In the genomic region with DNA sequence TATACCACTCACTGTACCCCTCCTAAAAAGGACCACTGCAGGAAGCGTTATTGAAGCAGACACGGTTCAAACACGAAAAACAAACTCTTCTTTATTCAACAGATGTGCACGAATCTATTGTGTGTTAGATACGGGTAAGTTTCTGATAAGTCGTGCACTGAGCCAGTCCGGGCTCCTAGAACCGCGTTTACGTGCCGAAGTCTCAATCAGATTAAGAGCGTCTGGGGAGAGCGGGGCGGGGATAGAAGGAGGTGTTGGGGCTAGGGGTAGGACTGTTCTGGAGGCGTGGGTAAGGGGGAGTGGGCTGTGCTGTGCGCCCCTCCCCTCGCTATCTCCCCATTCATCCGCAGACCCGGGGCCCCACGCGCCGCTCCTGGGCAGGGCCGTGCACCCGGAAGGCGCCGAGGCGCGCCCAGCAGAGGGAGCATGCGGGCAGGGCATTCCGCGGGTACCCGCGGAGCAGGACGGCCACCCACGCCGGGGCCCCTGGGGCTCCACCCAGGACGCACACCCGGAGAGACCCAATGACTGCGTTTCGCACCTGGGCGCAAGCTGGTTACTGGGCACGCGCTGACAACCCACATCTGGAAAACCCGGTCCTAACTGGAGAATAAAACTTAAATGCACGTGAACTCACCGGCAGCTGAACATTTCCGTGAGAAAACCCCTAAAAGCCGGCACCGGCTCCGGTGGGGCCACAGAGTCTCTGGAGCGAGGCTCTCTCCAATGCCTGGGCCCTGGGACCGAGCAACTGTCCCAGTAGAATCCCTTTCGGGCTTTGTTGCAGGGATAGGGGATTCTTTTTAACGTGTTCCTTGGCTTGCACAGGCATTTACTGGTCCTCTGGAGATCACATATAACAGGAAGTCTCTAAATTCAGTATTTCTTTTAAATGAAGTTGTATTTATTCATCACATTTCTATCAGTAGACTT, we compare ENCODE assay signal across 8 cellular contexts. TPM values are rescaled to one million over a fixed set of nuclear protein-coding genes. Genes with fewer than 3 reads are reported as not detected.
A peak's percentile ranks its signal among the peaks of the same experiment; 100 is the strongest.
DNase-seq lines count a peak whose midpoint lies in the region; ATAC-seq lines count a peak whose summit lies in the region.

No MANE protein-coding gene starts in this region.

- H3K27ac ChIP-seq in muscle layer of duodenum (ENCODE audit: low read length): peak overlapping the region; percentile 99

- no peaks in the 10 kb centered on the region for H3K9me3 ChIP-seq in muscle layer of duodenum (ENCODE audit: control insufficient read depth in 1 of 2, low read length in 2 of 2)

- H3K36me3 ChIP-seq in muscle layer of duodenum (ENCODE audit: control insufficient read depth in 1 of 2, insufficient read depth in 2 of 2, low read length in 2 of 2): peaks cover 0 to 6% of the 10 kb centered on the region in 2 donors

- peak overlapping the region; percentile 88 for H3K4me3 Mint-ChIP-seq in activated T-cell treated with anti-CD3 and anti-CD28 coated beads, Interleukin-2, amount 50 U/mL, for 4 hours

- H3K9me3 Mint-ChIP-seq in activated T-cell treated with anti-CD3 and anti-CD28 coated beads, Interleukin-2, amount 50 U/mL, for 4 hours: no peaks in the 10 kb centered on the region

- H3K36me3 Mint-ChIP-seq in activated T-cell treated with anti-CD3 and anti-CD28 coated beads, Interleukin-2, amount 50 U/mL, for 4 hours (ENCODE audit: insufficient read depth): no peaks in the 10 kb centered on the region

- peaks cover 0 to 6% of the 10 kb centered on the region in 2 donors for H3K4me1 ChIP-seq in muscle layer of duodenum (ENCODE audit: control insufficient read depth in 1 of 2, insufficient read depth in 2 of 2, low read length in 2 of 2)

- H3K4me3 ChIP-seq in muscle layer of duodenum (ENCODE audit: low read depth in 1 of 2, low read length in 2 of 2): peak overlapping the region; percentile 64 to 79

- in situ Hi-C loops in Caki2 (cut with HindIII; ENCODE audit: low pct_unique_long_range_greater_than_20kb, low sequenced_read_pairs): no loop called here

- ATAC-seq in GM19455 (IDR thresholded peaks at IDR 0.05; ENCODE audit: unreplicated experiment) (peak; percentile 75), HG03571 (IDR thresholded peaks at IDR 0.05; ENCODE audit: unreplicated experiment) (peak; percentile 63), esophagus mucosa (peak; percentile 92)
- peak; percentile 82 to 87 for ATAC-seq in activated T-cell treated with anti-CD3 and anti-CD28 coated beads, Interleukin-2, amount 50 U/mL, for 4 hours

- no peaks in the 10 kb centered on the region for H3K27me3 ChIP-seq in muscle layer of duodenum (ENCODE audit: low read depth, low read length)

- DNase-seq in Caki2 (ENCODE audit: low read depth): peak; percentile 90
- peak; percentile 71 for DNase-seq in OCI-M2 (lab: John Stamatoyannopoulos, UW; ENCODE audit: unreplicated experiment)
- DNase-seq in activated T-cell treated with anti-CD3 and anti-CD28 coated beads, Interleukin-2, amount 50 U/mL, for 4 hours: peak; percentile 88
- peak; percentile 78 for DNase-seq in stimulated activated CD8-positive, alpha-beta memory T cell treated with anti-CD3 and anti-CD28 coated beads, Interleukin-7, amount 100 ng/mL, for 24 hours (ENCODE audit: low read depth)

- H3K4me1 Mint-ChIP-seq in activated T-cell treated with anti-CD3 and anti-CD28 coated beads, Interleukin-2, amount 50 U/mL, for 4 hours (ENCODE audit: low read depth): peaks cover 36% of the 10 kb centered on the region

- no peaks in the 10 kb centered on the region for H3K27me3 Mint-ChIP-seq in activated T-cell treated with anti-CD3 and anti-CD28 coated beads, Interleukin-2, amount 50 U/mL, for 4 hours (ENCODE audit: low read depth)

RNA-seq across cellular contexts. Expression of a gene that starts 40.6 kb away (rescaled TPM):
- total RNA-seq in Caki2 (2014; rRNA removed; shearing (Covaris generic); ENCODE audit: low replicate concordance): 80.6 and 104 TPM in 2 replicates
- total RNA-seq in activated T-cell treated with anti-CD3 and anti-CD28 coated beads, Interleukin-2, amount 50 U/mL, for 4 hours: 10 to 100 TPM; 36.8 to 39.8 (median 38.0) TPM
- 18.4 TPM for total RNA-seq in esophagus mucosa

RNA-seq across cellular contexts. Expression of a gene that starts 49.8 kb away (rescaled TPM):
- total RNA-seq in Caki2 (2014; rRNA removed; shearing (Covaris generic); ENCODE audit: low replicate concordance): 12.0 and 22.1 TPM in 2 replicates
- 10 to 100 TPM in 1 of 3 donors, 1 to 10 TPM in 2; 4.6 to 10.0 (median 6.8) TPM for total RNA-seq in activated T-cell treated with anti-CD3 and anti-CD28 coated beads, Interleukin-2, amount 50 U/mL, for 4 hours
- total RNA-seq in esophagus mucosa: 13.5 TPM

Comparison
In these comparisons a context has a peak if more than half of its experiments do, and no peak if none do; other contexts are left out.
1. Peak in every context shown above with its lines: DNase-seq, ATAC-seq, H3K4me3 ChIP-seq and H3K27ac ChIP-seq.